In the genomic region with DNA sequence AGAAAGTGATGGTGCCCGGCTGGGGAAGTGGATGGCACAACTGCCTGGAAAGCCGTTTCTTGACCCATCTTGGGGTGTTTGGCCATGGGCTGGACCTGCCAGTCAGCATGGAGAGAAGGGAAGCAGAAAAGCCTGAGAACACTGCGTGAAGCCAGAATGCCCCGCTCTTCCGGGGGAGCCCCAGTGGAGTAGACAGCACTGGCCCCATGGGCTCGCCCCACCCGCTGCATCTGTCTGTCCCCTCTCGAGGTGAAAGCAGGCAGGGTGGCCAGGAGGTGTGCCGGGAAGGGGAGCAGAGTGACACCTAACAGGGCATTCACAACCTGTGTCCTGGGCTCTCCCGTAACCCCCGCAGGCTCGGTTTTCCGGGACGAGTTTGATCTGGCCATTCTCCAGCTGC, we compare ENCODE assay signal across 7 cellular contexts.
"Had no signal": no experiment of that assay in that cellular context is flagged by ENCODE, and none has a peak within 500 bp of the region (broad histone marks: within the 10 kb centered on the region; RNA-seq: fewer than 3 reads in every experiment).

No MANE protein-coding gene starts in this region.

- H3K9me3 Mint-ChIP-seq: GM23338, H9, HFFc6 had no signal

- DNase-seq: GM23248, GOT3, H7, H9, HCEC 1CT, HFFc6 had no signal

- H3K4me1 Mint-ChIP-seq: GM23338, H9 had no signal

- H3K4me3 Mint-ChIP-seq: GM23338, H9, HFFc6 had no signal

- H3K27ac Mint-ChIP-seq: GM23338, HFFc6 had no signal
